ENCODE assay signal across 1 cellular context in genomic region chr2:95669441-95669994, GRCh38.
TF ChIP-seq lines count a peak whose summit lies in the region.

No MANE protein-coding gene starts in this region.

TF ChIP-seq in GM23338, 12 proteins besides CTCF, POLR2A, EP300 and RAD21 (continued from another document):
- TF ChIP-seq ZNF462 (CRISPR knock-in tag; IDR thresholded peaks at IDR 0.05) (no peak), EZH2phosphoT487 (IDR thresholded peaks at IDR 0.05; ENCODE audit: unreplicated experiment) (no peak), CREB1 (CRISPR knock-in tag; IDR thresholded peaks at IDR 0.05; ENCODE audit: low read depth) (no peak), ETS1 (IDR thresholded peaks at IDR 0.05) (no peak), REST (IDR thresholded peaks at IDR 0.05; ENCODE audit: unreplicated experiment) (no peak), JUNB (IDR thresholded peaks at IDR 0.05; ENCODE audit: unreplicated experiment) (no peak), POLR2AphosphoS5 (IDR thresholded peaks at IDR 0.05; ENCODE audit: low read depth) (no peak), STAT1 (IDR thresholded peaks at IDR 0.05; ENCODE audit: unreplicated experiment) (no peak), ZNF114 (CRISPR knock-in tag; IDR thresholded peaks at IDR 0.05) (no peak), ZNF331 (CRISPR knock-in tag; IDR thresholded peaks at IDR 0.05; ENCODE audit: low read depth) (no peak), NANOG (IDR thresholded peaks at IDR 0.05; ENCODE audit: borderline replicate concordance) (no peak)
